In genomic region chr18:77167276-77167675, GRCh38 we compare ENCODE assay signal across 12 cellular contexts.
"Had no signal": no experiment of that assay in that cellular context is flagged by ENCODE, and none has a peak within 500 bp of the region (broad histone marks: within the 10 kb centered on the region; RNA-seq: fewer than 3 reads in every experiment).

No MANE protein-coding gene starts in this region.

- DNase-seq: activated CD4-positive, alpha-beta T cell treated with anti-CD3 and anti-CD28 coated beads, Interleukin-2, amount 10 ng/mL, durations not matched to agents 7 days and 5 days; activated CD4-positive, CD25-positive, alpha-beta regulatory T cell; activated CD8-positive, alpha-beta memory T cell treated with anti-CD3 and anti-CD28 coated beads for 24 hours; activated naive CD4-positive, alpha-beta T cell treated with anti-CD3 and anti-CD28 coated beads, Interleukin-2, amount 10 ng/mL, durations not matched to agents 7 days and 5 days; adrenal gland; body of pancreas; central memory CD4-positive, alpha-beta T cell; mucosa of descending colon; ovary; stimulated activated CD4-positive, alpha-beta T cell treated with anti-CD3 and anti-CD28 coated beads, Interleukin-4, amount 100 ng/mL, for 1 hour; stimulated activated CD8-positive, alpha-beta memory T cell treated with anti-CD3 and anti-CD28 coated beads, Interleukin-4, amount 100 ng/mL, for 48 hours; stimulated activated naive CD8-positive, alpha-beta T cell treated with anti-CD3 and anti-CD28 coated beads, Interleukin-15, Interleukin-2, amounts not matched to agents 100 U/mL and 50 U/mL, for 24 hours had no signal

- H3K4me1 ChIP-seq: adrenal gland, body of pancreas had no signal

- H3K27me3 ChIP-seq: adrenal gland, body of pancreas, ovary had no signal

- H3K27ac ChIP-seq: adrenal gland, body of pancreas, ovary had no signal

- H3K36me3 ChIP-seq: adrenal gland, ovary had no signal

- H3K4me3 ChIP-seq: adrenal gland, body of pancreas, mucosa of descending colon, ovary had no signal

- H3K9me3 ChIP-seq: adrenal gland, body of pancreas, mucosa of descending colon, ovary had no signal
